In genomic region chr3:162492446-162493081, GRCh38 we compare ENCODE assay signal across 17 cellular contexts.
A peak's percentile ranks its signal among the peaks of the same experiment; 100 is the strongest.
DNase-seq lines count a peak whose midpoint lies in the region; ATAC-seq, FAIRE-seq and TF ChIP-seq lines count a peak whose summit lies in the region.
"Had no signal": no experiment of that assay in that cellular context is flagged by ENCODE, and none has a peak within 500 bp of the region (broad histone marks: within the 10 kb centered on the region; RNA-seq: fewer than 3 reads in every experiment).

No MANE protein-coding gene starts in this region.

- TF ChIP-seq POLR2A in H54 (IDR thresholded peaks at IDR 0.05; ENCODE audit: low read depth, low read length) (no peak), heart left ventricle (IDR thresholded peaks at IDR 0.05) (no peak)

- H3K4me1 ChIP-seq in A673 (ENCODE audit: insufficient read depth, low read length, poor library complexity, severe bottlenecking) (peaks cover 14% of the 10 kb centered on the region), heart left ventricle (peaks cover 0 to 4% (median 0%) of the 10 kb centered on the region in 12 donors)
- H3K4me1 ChIP-seq: testis had no signal

- peak; percentile 86 for FAIRE-seq in H54 (lab: Jason Lieb, UNC)
- FAIRE-seq: bronchial epithelial cell had no signal

- intact Hi-C loops in A673 (cut with micrococcal nuclease; ENCODE audit: unreplicated experiment) = loop anchor here (10.0 kb wide), 1 partner anchor 578 kb away; no protein-coding TSS in a partner anchor
- intact Hi-C loops in heart left ventricle (cut with DNase I) = no loop called here

- H3K27ac ChIP-seq in A673 (ENCODE audit: low read depth, low read length, poor library complexity, severe bottlenecking) = no peak overlapping the region
- no peak overlapping the region for H3K27ac ChIP-seq in heart left ventricle
- H3K27ac ChIP-seq: KMS-11, testis had no signal

- DNase-seq in A673 (ENCODE audit: low spot score) = peak; percentile 26
- DNase-seq in H54 (ENCODE audit: insufficient read length, low spot score) = peak; percentile 1
- peak; percentile 94 for DNase-seq in amniotic epithelial cell (ENCODE audit: low read depth)
- peak; percentile 72 to 79 for DNase-seq in foreskin fibroblast
- DNase-seq in heart left ventricle = no peak
- DNase-seq in NCI-H1436 (lab: John Stamatoyannopoulos, UW) = no peak
- no peak for DNase-seq in HuH-7.5 (ENCODE audit: low spot score)
- DNase-seq: activated CD4-positive, alpha-beta memory T cell treated with anti-CD3 and anti-CD28 coated beads, Interleukin-2, amount 10 ng/mL, durations not matched to agents 7 days and 5 days; activated effector memory CD4-positive, alpha-beta T cell treated with anti-CD3 and anti-CD28 coated beads, Interleukin-2, amount 50 U/mL, for 16 hours; NCI-H2081; NCI-H748 treated with DMSO at 0.1 percent for 48 hours; nucleus accumbens; SHP77; testis had no signal

- no peak for ATAC-seq in heart left ventricle
- ATAC-seq in esophagus mucosa = no peak

- no peaks in the 10 kb centered on the region for H3K27me3 ChIP-seq in A673 (replicated peaks; ENCODE audit: insufficient read depth, low read depth, low read length, poor library complexity)
- H3K27me3 ChIP-seq in heart left ventricle = no peaks in the 10 kb centered on the region
- H3K27me3 ChIP-seq: testis had no signal

- H3K9me3 ChIP-seq in A673 (ENCODE audit: low read depth, low read length, poor library complexity, severe bottlenecking) (no peaks in the 10 kb centered on the region), heart left ventricle (peaks cover 0 to 8% (median 0%) of the 10 kb centered on the region in 12 donors)
- H3K9me3 ChIP-seq: testis had no signal

- H3K4me3 ChIP-seq in A673 (ENCODE audit: low read depth, low read length, poor library complexity, severe bottlenecking) (no peak overlapping the region), foreskin fibroblast (ENCODE audit: low read depth in 1 of 2, low read length in 2 of 2) (no peak overlapping the region), heart left ventricle (no peak overlapping the region)
- H3K4me3 ChIP-seq: testis had no signal

- BruUV-seq in A673 (replicated peaks; lab: Mats Ljungman, UMichigan) = no TSS peak

- CTCF ChIA-PET in A673 (lab: Charles Lee) = no interaction called here

- WGBS in heart left ventricle, 4 donors = 26 to 42% (median 34%) methylated on average over 4 of the region's 4 CpGs

- POLR2A ChIA-PET in A673 (lab: Charles Lee; ENCODE audit: low non-redundant PET) = no interaction called here

- H3K36me3 ChIP-seq in A673 (ENCODE audit: insufficient read depth, low read length, poor library complexity, severe bottlenecking) (no peaks in the 10 kb centered on the region), heart left ventricle (no peaks in the 10 kb centered on the region)

- TF ChIP-seq CTCF in A673 (conservative IDR thresholded peaks at IDR 0.05; ENCODE audit: low read depth, low read length) (no peak), foreskin fibroblast (IDR thresholded peaks at IDR 0.05; ENCODE audit: low read depth, low read length) (no peak), heart left ventricle (IDR thresholded peaks at IDR 0.05) (no peak)

Comparison
In these comparisons a context has a peak if more than half of its experiments do, and no peak if none do; other contexts are left out.
1. DNase-seq: peak in A673 (single experiment), H54 (single experiment), amniotic epithelial cell (single experiment) and foreskin fibroblast (2 of 2); none in heart left ventricle (0 of 5), NCI-H1436 (single experiment) and HuH-7.5 (single experiment).